ENCODE assay signal across 8 cellular contexts in the genomic region with DNA sequence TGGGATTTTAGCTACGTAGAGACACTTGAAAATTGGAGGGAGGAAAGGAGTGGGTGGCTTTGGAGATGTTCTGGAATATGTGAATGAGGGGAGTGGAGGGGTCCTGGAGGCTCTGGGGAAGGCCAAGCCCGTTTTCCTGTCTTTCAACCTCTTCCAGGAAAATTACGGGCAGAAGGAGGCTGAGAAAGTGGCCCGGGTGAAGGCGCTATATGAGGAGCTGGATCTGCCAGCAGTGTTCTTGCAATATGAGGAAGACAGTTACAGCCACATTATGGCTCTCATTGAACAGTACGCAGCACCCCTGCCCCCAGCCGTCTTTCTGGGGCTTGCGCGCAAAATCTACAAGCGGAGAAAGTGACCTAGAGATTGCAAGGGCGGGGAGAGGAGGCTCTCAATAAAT. TPM values are rescaled to one million over a fixed set of nuclear protein-coding genes. Genes with fewer than 3 reads are reported as not detected.
DNase-seq lines count a peak whose midpoint lies in the region; ATAC-seq, FAIRE-seq and TF ChIP-seq lines count a peak whose summit lies in the region.

No MANE protein-coding gene starts in this region.

- no peaks in the 10 kb centered on the region for H3K27me3 ChIP-seq in layer of hippocampus (ENCODE audit: control insufficient read depth, insufficient read depth, low read length)

- H3K4me1 Mint-ChIP-seq in activated CD4-positive, alpha-beta T cell treated with anti-CD3 and anti-CD28 coated beads, Interleukin-2, amount 10 ng/mL, durations not matched to agents 24 days and 14 days: peaks cover 28% of the 10 kb centered on the region

- peak overlapping the region; percentile 85 for H3K27ac ChIP-seq in layer of hippocampus (ENCODE audit: low read depth, low read length)
- H3K27ac ChIP-seq in substantia nigra (ENCODE audit: low read depth, low read length, poor library complexity, severe bottlenecking): peak overlapping the region; percentile 52

- ATAC-seq in HG03097 (IDR thresholded peaks at IDR 0.05; ENCODE audit: low FRiP score, unreplicated experiment): no peak

- H3K4me3 Mint-ChIP-seq in activated CD4-positive, alpha-beta T cell treated with anti-CD3 and anti-CD28 coated beads, Interleukin-2, amount 10 ng/mL, durations not matched to agents 24 days and 14 days: peak overlapping the region; percentile 80

- H3K9me3 Mint-ChIP-seq in activated CD4-positive, alpha-beta T cell treated with anti-CD3 and anti-CD28 coated beads, Interleukin-2, amount 10 ng/mL, durations not matched to agents 24 days and 14 days: no peaks in the 10 kb centered on the region

- in situ Hi-C loops in astrocyte of the spinal cord (cut with HindIII; ENCODE audit: low sequenced_read_pairs): no loop called here

- TF ChIP-seq CTCF in astrocyte of the spinal cord (IDR thresholded peaks at IDR 0.05; ENCODE audit: low read depth, low read length): no peak

- no peak for DNase-seq in activated CD4-positive, alpha-beta T cell treated with anti-CD3 and anti-CD28 coated beads, Interleukin-2, amount 10 ng/mL, durations not matched to agents 24 days and 14 days
- no peak for DNase-seq in activated CD4-positive, alpha-beta T cell treated with anti-CD3 and anti-CD28 coated beads, Interleukin-2, amount 50 U/mL, for 1 hour
- DNase-seq in astrocyte of the spinal cord (ENCODE audit: low read depth, low spot score) (no peak), substantia nigra (lab: John Stamatoyannopoulos, UW) (no peak), frontal cortex (ENCODE audit: low spot score in 2 of 2) (no peak), NCI-H2171 (lab: John Stamatoyannopoulos, UW) (no peak)

- FAIRE-seq in frontal cortex (lab: Jason Lieb, UNC): no peak

- no peaks in the 10 kb centered on the region for H3K27me3 Mint-ChIP-seq in activated CD4-positive, alpha-beta T cell treated with anti-CD3 and anti-CD28 coated beads, Interleukin-2, amount 10 ng/mL, durations not matched to agents 24 days and 14 days

- no peak overlapping the region for H3K27ac Mint-ChIP-seq in activated CD4-positive, alpha-beta T cell treated with anti-CD3 and anti-CD28 coated beads, Interleukin-2, amount 10 ng/mL, durations not matched to agents 24 days and 14 days

- intact Hi-C loops in activated CD4-positive, alpha-beta T cell treated with anti-CD3 and anti-CD28 coated beads, Interleukin-2, amount 10 ng/mL, durations not matched to agents 24 days and 14 days (cut with micrococcal nuclease): loop anchor here (5.0 to 10.0 kb wide), 5 partner anchors 113 to 427 kb away; partner anchors contain the start of genes CKS1B, KRTCAP2, MTX1 and SHC1

- H3K36me3 Mint-ChIP-seq in activated CD4-positive, alpha-beta T cell treated with anti-CD3 and anti-CD28 coated beads, Interleukin-2, amount 10 ng/mL, durations not matched to agents 24 days and 14 days (ENCODE audit: low read depth): peaks cover 39% of the 10 kb centered on the region

- H3K4me3 ChIP-seq in astrocyte of the spinal cord (ENCODE audit: low read depth, low read length): peak overlapping the region; percentile 55

RNA-seq across cellular contexts. Expression of gene RUSC1, which starts 0.4 kb away (rescaled TPM):
- total RNA-seq in activated CD4-positive, alpha-beta T cell treated with anti-CD3 and anti-CD28 coated beads, Interleukin-2, amount 10 ng/mL, durations not matched to agents 24 days and 14 days: 29.9 and 30.1 TPM in 2 replicates
- total RNA-seq in frontal cortex: 44.8 TPM

RNA-seq across cellular contexts. Expression of gene FDPS, which starts 11.6 kb away (rescaled TPM):
- 321 and 324 TPM in 2 replicates for total RNA-seq in activated CD4-positive, alpha-beta T cell treated with anti-CD3 and anti-CD28 coated beads, Interleukin-2, amount 10 ng/mL, durations not matched to agents 24 days and 14 days
- total RNA-seq in frontal cortex: 132 TPM

RNA-seq across cellular contexts. Expression of gene PKLR, which starts 19.0 kb away (rescaled TPM):
- 0.09 TPM in 1 of 2 replicates, not detected in the other for total RNA-seq in activated CD4-positive, alpha-beta T cell treated with anti-CD3 and anti-CD28 coated beads, Interleukin-2, amount 10 ng/mL, durations not matched to agents 24 days and 14 days
- total RNA-seq in frontal cortex: not detected

RNA-seq across cellular contexts. Expression of gene HCN3, which starts 43.0 kb away (rescaled TPM):
- total RNA-seq in activated CD4-positive, alpha-beta T cell treated with anti-CD3 and anti-CD28 coated beads, Interleukin-2, amount 10 ng/mL, durations not matched to agents 24 days and 14 days: 3.2 and 3.8 TPM in 2 replicates
- total RNA-seq in frontal cortex: 11.8 TPM

RNA-seq across cellular contexts. Expression of gene CLK2, which starts 46.9 kb away (rescaled TPM):
- total RNA-seq in activated CD4-positive, alpha-beta T cell treated with anti-CD3 and anti-CD28 coated beads, Interleukin-2, amount 10 ng/mL, durations not matched to agents 24 days and 14 days: 86.2 and 90.6 TPM in 2 replicates
- 25.3 TPM for total RNA-seq in frontal cortex
